12 cellular contexts compared by ENCODE assay signal in genomic region chr7:151400626-151401315, GRCh38. TPM values are rescaled to one million over a fixed set of nuclear protein-coding genes. Genes with fewer than 3 reads are reported as not detected.
A peak's percentile ranks its signal among the peaks of the same experiment; 100 is the strongest.
DNase-seq lines count a peak whose midpoint lies in the region; ATAC-seq, FAIRE-seq and TF ChIP-seq lines count a peak whose summit lies in the region.
"Had no signal": no experiment of that assay in that cellular context is flagged by ENCODE, and none has a peak within 500 bp of the region (broad histone marks: within the 10 kb centered on the region; RNA-seq: fewer than 3 reads in every experiment).

No MANE protein-coding gene starts in this region.

- H3K27ac ChIP-seq in foreskin keratinocyte = no peak overlapping the region
- H3K27ac ChIP-seq: ovary had no signal

- ATAC-seq in GM21367 (IDR thresholded peaks at IDR 0.05; ENCODE audit: unreplicated experiment) = peak; percentile 62
- ATAC-seq in HG03196 (IDR thresholded peaks at IDR 0.05; ENCODE audit: unreplicated experiment) = peak; percentile 62
- peak; percentile 36 for ATAC-seq in foreskin keratinocyte
- no peak for ATAC-seq in HG03025 (IDR thresholded peaks at IDR 0.05; ENCODE audit: low FRiP score, unreplicated experiment)

- H3K27me3 ChIP-seq in foreskin keratinocyte = peaks cover 26% of the 10 kb centered on the region
- H3K27me3 ChIP-seq: ovary had no signal

- DNase-seq in GM12865 (ENCODE audit: low read depth) (peak; percentile 77), foreskin keratinocyte (peak; percentile 19 to 35), NCI-H2227 (lab: John Stamatoyannopoulos, UW; ENCODE audit: unreplicated experiment) (no peak), HTR-8/SVneo (ENCODE audit: insufficient read length, low spot score) (no peak)
- no peak for DNase-seq in activated naive CD4-positive, alpha-beta T cell treated with anti-CD3 and anti-CD28 coated beads, Interleukin-2, amount 50 U/mL, for 16 hours
- DNase-seq: DMS 273 treated with DMSO at 0.1 percent for 48 hours, ovary had no signal

- no peak overlapping the region for H3K4me3 ChIP-seq in GM12865 (ENCODE audit: low read depth, low read length)
- H3K4me3 ChIP-seq: HAP-1, ovary had no signal

- FAIRE-seq in HTR-8/SVneo (lab: Jason Lieb, UNC) = no peak

- no peak for TF ChIP-seq CTCF in GM12865 (IDR thresholded peaks at IDR 0.05; ENCODE audit: insufficient read depth, low read depth, low read length, missing control alignments)
- TF ChIP-seq CTCF in foreskin keratinocyte (conservative IDR thresholded peaks at IDR 0.05) = no peak

- H3K4me1 ChIP-seq in foreskin keratinocyte = no peaks in the 10 kb centered on the region
- H3K4me1 ChIP-seq: HAP-1 had no signal

RNA-seq across cellular contexts. Expression of gene WDR86, which starts 9.1 kb away (rescaled TPM):
- not detected in 2 replicates for total RNA-seq in foreskin keratinocyte
- not detected in 2 replicates for polyA plus RNA-seq in foreskin keratinocyte
- total RNA-seq: activated T-helper 2 cell treated with anti-CD3 and anti-CD28 coated beads, Interferon-gamma antibody, Interleukin-2, Interleukin-4, amounts not matched to agents 10 μg/mL and 5 μg/mL and 100 μg/mL, durations not matched to agents 14 hours and 24 hours and 36 hours had no signal

RNA-seq across cellular contexts. Expression of gene CRYGN, which starts 39.2 kb away (rescaled TPM):
- total RNA-seq in foreskin keratinocyte = not detected in 2 replicates
- polyA plus RNA-seq in foreskin keratinocyte = not detected in 2 replicates
- total RNA-seq: activated T-helper 2 cell treated with anti-CD3 and anti-CD28 coated beads, Interferon-gamma antibody, Interleukin-2, Interleukin-4, amounts not matched to agents 10 μg/mL and 5 μg/mL and 100 μg/mL, durations not matched to agents 14 hours and 24 hours and 36 hours had no signal

RNA-seq across cellular contexts. Expression of gene NUB1, which starts 59.2 kb away (rescaled TPM):
- total RNA-seq in foreskin keratinocyte = 31.6 and 32.3 TPM in 2 replicates
- polyA plus RNA-seq in foreskin keratinocyte = 21.5 and 22.0 TPM in 2 replicates

Comparison
In these comparisons a context has a peak if more than half of its experiments do, and no peak if none do; other contexts are left out.
1. DNase-seq: peak in GM12865 (single experiment) and foreskin keratinocyte (2 of 2); none in NCI-H2227 (single experiment), activated naive CD4-positive, alpha-beta T cell treated with anti-CD3 and anti-CD28 coated beads, Interleukin-2, amount 50 U/mL, for 16 hours (single experiment) and HTR-8/SVneo (single experiment).